8 cellular contexts compared by ENCODE assay signal in genomic region chr15:41494190-41494921, GRCh38. TPM values are rescaled to one million over a fixed set of nuclear protein-coding genes. Genes with fewer than 3 reads are reported as not detected.
DNase-seq lines count a peak whose midpoint lies in the region; ATAC-seq, FAIRE-seq and TF ChIP-seq lines count a peak whose summit lies in the region.

No MANE protein-coding gene starts in this region.

- ATAC-seq in GM19351 (IDR thresholded peaks at IDR 0.05; ENCODE audit: unreplicated experiment): peak; percentile 13
- ATAC-seq in HG03442 (IDR thresholded peaks at IDR 0.05; ENCODE audit: unreplicated experiment): peak; percentile 21
- ATAC-seq in WTC11: peak; percentile 6

- H3K4me3 Mint-ChIP-seq in WTC11: peak overlapping the region; percentile 54

- H2AFZ ChIP-seq in endothelial cell of umbilical vein (ENCODE audit: low read depth, low read length) (no peak overlapping the region), osteoblast (ENCODE audit: low read length) (no peak overlapping the region)

- peaks cover 30% of the 10 kb centered on the region for H3K4me1 ChIP-seq in endothelial cell of umbilical vein (ENCODE audit: control insufficient read depth, extremely low read depth, insufficient read depth, low read length)
- peaks cover 20% of the 10 kb centered on the region for H3K4me1 ChIP-seq in osteoblast (ENCODE audit: insufficient read depth, low read length)

- H3K27ac Mint-ChIP-seq in WTC11: no peak overlapping the region

- no peaks in the 10 kb centered on the region for H3K9me3 Mint-ChIP-seq in WTC11

- no peaks in the 10 kb centered on the region for H3K9me3 ChIP-seq in endothelial cell of umbilical vein (replicated peaks; ENCODE audit: control insufficient read depth, insufficient read depth, low read length)
- H3K9me3 ChIP-seq in osteoblast (ENCODE audit: low read depth, low read length): no peaks in the 10 kb centered on the region

- no TSS peak for BruUV-seq in endothelial cell of umbilical vein (replicated peaks; lab: Mats Ljungman, UMichigan)

- H3K79me2 ChIP-seq in endothelial cell of umbilical vein (ENCODE audit: control insufficient read depth, insufficient read depth, low read length) (no peaks in the 10 kb centered on the region), osteoblast (ENCODE audit: insufficient read depth, low read length) (no peaks in the 10 kb centered on the region)

- no peaks in the 10 kb centered on the region for H3K36me3 Mint-ChIP-seq in WTC11

- no peak for FAIRE-seq in endothelial cell of umbilical vein (lab: Jason Lieb, UNC)
- no peak for FAIRE-seq in RCC 7860 (lab: Jason Lieb, UNC)
- no peak for FAIRE-seq in D721Med (lab: Jason Lieb, UNC)

- intact Hi-C loops in endothelial cell of umbilical vein (cut with micrococcal nuclease): no loop called here

- DNase-seq in CD1c-positive myeloid dendritic cell (ENCODE audit: extremely low spot score) (peak; percentile 32), WTC11 (ENCODE audit: low spot score) (peak; percentile 67), endothelial cell of umbilical vein (ENCODE audit: low read depth, low spot score) (no peak), osteoblast (ENCODE audit: insufficient read length, low spot score, missing footprints) (peak; percentile 82), RCC 7860 (ENCODE audit: low spot score) (no peak), D721Med (ENCODE audit: insufficient read length, low spot score) (no peak)

- H3K4me3 ChIP-seq in endothelial cell of umbilical vein (replicated peaks in 1 of 3; ENCODE audit: insufficient read depth in 1 of 3, low read depth in 1 of 3, low read length in 3 of 3) (peak overlapping the region in 1 of 3 experiments; percentile 51), osteoblast (ENCODE audit: insufficient read depth, low read length) (peak overlapping the region; percentile 69)

- H3K27me3 ChIP-seq in endothelial cell of umbilical vein (ENCODE audit: control insufficient read depth in 2 of 2, insufficient read depth in 2 of 2, low read length in 2 of 2) (peaks cover 19 to 36% of the 10 kb centered on the region in 2 experiments), osteoblast (ENCODE audit: insufficient read depth, low read length) (peaks cover 40% of the 10 kb centered on the region)

- no peaks in the 10 kb centered on the region for H3K9me1 ChIP-seq in endothelial cell of umbilical vein (replicated peaks; ENCODE audit: control insufficient read depth, extremely low read depth, insufficient read depth, low read length)

- peak overlapping the region; percentile 69 for H3K4me2 ChIP-seq in endothelial cell of umbilical vein (ENCODE audit: insufficient read depth, low read length)
- peak overlapping the region; percentile 90 for H3K4me2 ChIP-seq in osteoblast (ENCODE audit: insufficient read depth, low read length)

- TF ChIP-seq POLR2A in endothelial cell of umbilical vein (IDR thresholded peaks at IDR 0.05; ENCODE audit: low read depth, low read length): no peak

- H3K27me3 Mint-ChIP-seq in WTC11 (ENCODE audit: low read depth): peaks cover 89% of the 10 kb centered on the region

- POLR2A ChIA-PET in WTC11 (lab: Charles Lee): no interaction called here
- POLR2A ChIA-PET in endothelial cell of umbilical vein (lab: Charles Lee): no interaction called here

- H3K9ac ChIP-seq in endothelial cell of umbilical vein (replicated peaks; ENCODE audit: extremely low read depth, insufficient read depth, low read length): no peak overlapping the region

- CTCF ChIA-PET in WTC11 (lab: Charles Lee) (interaction anchor here (1.8 to 5.1 kb wide), 4 partner anchors 9 to 29 kb away, joined by 6 to 38 read pairs (median 10); no protein-coding TSS in a partner anchor), endothelial cell of umbilical vein (lab: Charles Lee) (interaction anchor here (3.1 kb wide), 1 partner anchor 29 kb away, joined by 16 read pairs; no protein-coding TSS in a partner anchor)

- no peak for TF ChIP-seq CTCF in WTC11 (IDR thresholded peaks at IDR 0.05)
- no peak for TF ChIP-seq CTCF in endothelial cell of umbilical vein (IDR thresholded peaks at IDR 0.05; ENCODE audit: extremely low read depth in 1 of 2, insufficient read depth in 1 of 2, low read depth in 1 of 2, low read length in 2 of 2)
- no peak for TF ChIP-seq CTCF in osteoblast (IDR thresholded peaks at IDR 0.05; ENCODE audit: extremely low read depth, low read depth, low read length)
- no peak for TF ChIP-seq CTCF in D721Med (IDR thresholded peaks at IDR 0.05; ENCODE audit: insufficient read depth, missing control alignments)

- H4K20me1 ChIP-seq in endothelial cell of umbilical vein (replicated peaks; ENCODE audit: control insufficient read depth, extremely low read depth, insufficient read depth, low read length) (no peaks in the 10 kb centered on the region), osteoblast (ENCODE audit: insufficient read depth, low read length) (no peaks in the 10 kb centered on the region)

- dilution Hi-C loops in endothelial cell of umbilical vein (cut with MboI; ENCODE audit: extremely low pct_ligation_motif_present, low sequenced_read_pairs): no loop called here

- no peaks in the 10 kb centered on the region for H3K36me3 ChIP-seq in endothelial cell of umbilical vein (ENCODE audit: control insufficient read depth in 2 of 2, extremely low read depth in 1 of 2, insufficient read depth in 2 of 2, low read length in 2 of 2)
- no peaks in the 10 kb centered on the region for H3K36me3 ChIP-seq in osteoblast (ENCODE audit: insufficient read depth, low read length)

- no peak overlapping the region for H3K27ac ChIP-seq in endothelial cell of umbilical vein (ENCODE audit: insufficient read depth, low read depth, low read length)
- H3K27ac ChIP-seq in osteoblast (ENCODE audit: low read depth, low read length): no peak overlapping the region

- H3K4me1 Mint-ChIP-seq in WTC11: peaks cover 14% of the 10 kb centered on the region

TF ChIP-seq in WTC11, 78 proteins besides CTCF, POLR2A, EP300 and RAD21 (continues in another document):
- TF ChIP-seq IRF2 (CRISPR knock-in tag; IDR thresholded peaks at IDR 0.05; ENCODE audit: borderline replicate concordance, low read depth): no peak
- no peak for TF ChIP-seq ZBTB21 (CRISPR knock-in tag; IDR thresholded peaks at IDR 0.05; ENCODE audit: borderline replicate concordance)
- peak; percentile 37 for TF ChIP-seq NFYB (CRISPR knock-in tag; conservative IDR thresholded peaks at IDR 0.05; ENCODE audit: low read depth)

TF ChIP-seq in endothelial cell of umbilical vein, 7 proteins besides CTCF, POLR2A, EP300 and RAD21:
- no peak for TF ChIP-seq MYC (IDR thresholded peaks at IDR 0.05; ENCODE audit: low read depth, low read length)
- TF ChIP-seq EZH2 (IDR thresholded peaks at IDR 0.05; ENCODE audit: borderline replicate concordance, low read depth, low read length, severe bottlenecking): peak; percentile 46
TF ChIP-seq in endothelial cell of umbilical vein: peak in this region for 1.

RNA-seq across cellular contexts. Expression of gene ITPKA, which starts 0.7 kb away (rescaled TPM):
- total RNA-seq in WTC11 (2021) (0.50 to 1.2 TPM (median 0.62 TPM) in 3 replicates), endothelial cell of umbilical vein (0.18 and 0.66 TPM in 2 replicates), osteoblast (0.29 and 0.36 TPM in 2 replicates)
- polyA plus RNA-seq in endothelial cell of umbilical vein: 0.14 and 0.25 TPM in 2 replicates
- 0.09 and 0.13 TPM in 2 replicates for polyA plus RNA-seq in endothelial cell of umbilical vein (2011; cell fraction: cytosol; rRNA removed)
- 0.22 and 1.1 TPM in 2 replicates for polyA plus RNA-seq in endothelial cell of umbilical vein (2011; cell fraction: nucleus; rRNA removed)
- polyA plus RNA-seq in endothelial cell of umbilical vein (2012): 0.21 TPM in 1 of 2 replicates, not detected in the other
- polyA minus RNA-seq in endothelial cell of umbilical vein: 0.11 TPM in 1 of 2 replicates, not detected in the other
- polyA minus RNA-seq in endothelial cell of umbilical vein (2011; cell fraction: cytosol; rRNA and poly(A)+ RNA removed): 3.4 TPM
- polyA minus RNA-seq in endothelial cell of umbilical vein (2011; cell fraction: nucleus; rRNA and poly(A)+ RNA removed): not detected in 2 replicates

RNA-seq across cellular contexts. Expression of gene LTK, which starts 19.3 kb away (rescaled TPM):
- 0.27 to 0.66 TPM (median 0.53 TPM) in 3 replicates for total RNA-seq in WTC11 (2021)
- 0.15 and 0.21 TPM in 2 replicates for total RNA-seq in endothelial cell of umbilical vein
- polyA plus RNA-seq in endothelial cell of umbilical vein: 0.17 and 0.18 TPM in 2 replicates
- polyA plus RNA-seq in endothelial cell of umbilical vein (2011; cell fraction: cytosol; rRNA removed): 0.05 and 0.11 TPM in 2 replicates
- 0.55 and 0.56 TPM in 2 replicates for polyA plus RNA-seq in endothelial cell of umbilical vein (2011; cell fraction: nucleus; rRNA removed)
- 0.12 TPM in 1 of 2 replicates, not detected in the other for polyA plus RNA-seq in endothelial cell of umbilical vein (2012)
- polyA minus RNA-seq in endothelial cell of umbilical vein: 0.32 TPM in 1 of 2 replicates, not detected in the other
- polyA minus RNA-seq in endothelial cell of umbilical vein (2011; cell fraction: cytosol; rRNA and poly(A)+ RNA removed): not detected
- polyA minus RNA-seq in endothelial cell of umbilical vein (2011; cell fraction: nucleus; rRNA and poly(A)+ RNA removed): 0.24 TPM in 1 of 2 replicates, not detected in the other
- total RNA-seq in osteoblast: not detected in 2 replicates

RNA-seq across cellular contexts. Expression of gene RPAP1, which starts 49.7 kb away (rescaled TPM):
- 102 to 123 TPM (median 103 TPM) in 3 replicates for total RNA-seq in WTC11 (2021)
- total RNA-seq in endothelial cell of umbilical vein: 40.0 and 41.3 TPM in 2 replicates
- 18.5 and 18.7 TPM in 2 replicates for polyA plus RNA-seq in endothelial cell of umbilical vein
- 11.9 and 12.3 TPM in 2 replicates for polyA plus RNA-seq in endothelial cell of umbilical vein (2011; cell fraction: cytosol; rRNA removed)
- 31.7 and 35.9 TPM in 2 replicates for polyA plus RNA-seq in endothelial cell of umbilical vein (2011; cell fraction: nucleus; rRNA removed)
- 27.1 and 29.0 TPM in 2 replicates for polyA plus RNA-seq in endothelial cell of umbilical vein (2012)
- polyA minus RNA-seq in endothelial cell of umbilical vein: 13.3 and 18.7 TPM in 2 replicates
- polyA minus RNA-seq in endothelial cell of umbilical vein (2011; cell fraction: cytosol; rRNA and poly(A)+ RNA removed): 17.1 TPM
- 21.2 and 21.6 TPM in 2 replicates for polyA minus RNA-seq in endothelial cell of umbilical vein (2011; cell fraction: nucleus; rRNA and poly(A)+ RNA removed)
- 11.9 and 13.8 TPM in 2 replicates for total RNA-seq in osteoblast

Comparison
In these comparisons a context has a peak if more than half of its experiments do, and no peak if none do; other contexts are left out.
1. DNase-seq: peak in CD1c-positive myeloid dendritic cell (single experiment), WTC11 (single experiment) and osteoblast (single experiment); none in endothelial cell of umbilical vein (single experiment), RCC 7860 (single experiment) and D721Med (single experiment).
2. Peak in every context shown above with its lines, with median percentiles within 50 percentile points of each other: ATAC-seq.